11 cellular contexts compared by ENCODE assay signal in genomic region chr17:45308016-45308365, GRCh38. TPM values are rescaled to one million over a fixed set of nuclear protein-coding genes. Genes with fewer than 3 reads are reported as not detected.
DNase-seq lines count a peak whose midpoint lies in the region; ATAC-seq and TF ChIP-seq lines count a peak whose summit lies in the region.
"Had no signal": no experiment of that assay in that cellular context is flagged by ENCODE, and none has a peak within 500 bp of the region (broad histone marks: within the 10 kb centered on the region; RNA-seq: fewer than 3 reads in every experiment).

No MANE protein-coding gene starts in this region.

- TF ChIP-seq CTCF in right atrium auricular region (IDR thresholded peaks at IDR 0.05) (no peak), body of pancreas (IDR thresholded peaks at IDR 0.05) (no peak), uterus (IDR thresholded peaks at IDR 0.05) (no peak), H9 (conservative IDR thresholded peaks at IDR 0.05) (no peak)

- H2AFZ ChIP-seq in H9 (ENCODE audit: low read length): no peak overlapping the region

- ATAC-seq in left cardiac atrium (no peak), body of pancreas (no peak), GM18517 (IDR thresholded peaks at IDR 0.05; ENCODE audit: unreplicated experiment) (no peak)

- no peak overlapping the region for H3K4ac ChIP-seq in H9 (ENCODE audit: low read depth, low read length)

- no peak overlapping the region for H4K91ac ChIP-seq in H9 (ENCODE audit: insufficient read length, low read depth, low read length)

- H3K27me3 Mint-ChIP-seq in H9 (ENCODE audit: low read depth): no peaks in the 10 kb centered on the region

- no peak overlapping the region for H2BK5ac ChIP-seq in H9 (ENCODE audit: insufficient read length, low read length)

- H3K27me3 ChIP-seq in right atrium auricular region (no peaks in the 10 kb centered on the region), body of pancreas (no peaks in the 10 kb centered on the region), muscle layer of colon (ENCODE audit: control insufficient read depth in 1 of 2, insufficient read depth in 2 of 2, low read length in 2 of 2) (no peaks in the 10 kb centered on the region), uterus (no peaks in the 10 kb centered on the region), H9 (ENCODE audit: insufficient read depth, low read length) (no peaks in the 10 kb centered on the region)

- no peak for TF ChIP-seq POLR2A in body of pancreas (IDR thresholded peaks at IDR 0.05)
- no peak for TF ChIP-seq POLR2A in uterus (IDR thresholded peaks at IDR 0.05)

- H3K4me3 Mint-ChIP-seq in H9: no peak overlapping the region

- H3K9me3 Mint-ChIP-seq in H9: no peaks in the 10 kb centered on the region

- DNase-seq in right atrium auricular region (ENCODE audit: low spot score) (no peak), left cardiac atrium (no peak), body of pancreas (no peak), uterus (no peak), H9 (no peak), dedifferentiated amniotic fluid mesenchymal stem cell (ENCODE audit: extremely low spot score) (no peak)
- DNase-seq: COR-L47, SHP77 treated with DMSO at 0.1 percent for 48 hours had no signal

- H3K27ac Mint-ChIP-seq in H9: peak overlapping the region in 1 of 3 experiments; percentile 71; a peak in 1 of 7 replicates

- H3K36me3 ChIP-seq in right atrium auricular region (no peaks in the 10 kb centered on the region), body of pancreas (replicated peaks in 1 of 2; ENCODE audit: insufficient read depth in 1 of 2, low read depth in 2 of 2) (no peaks in the 10 kb centered on the region), muscle layer of colon (ENCODE audit: insufficient read depth, low read length) (no peaks in the 10 kb centered on the region), uterus (no peaks in the 10 kb centered on the region)

- H3K23me2 ChIP-seq in H9 (ENCODE audit: insufficient read length, low read depth, low read length, poor library complexity, severe bottlenecking): peaks cover 2% of the 10 kb centered on the region

- H3K4me1 ChIP-seq in right atrium auricular region: peaks cover 0 to 86% of the 10 kb centered on the region in 2 donors
- H3K4me1 ChIP-seq in body of pancreas: peaks cover 85% of the 10 kb centered on the region
- peaks cover 80% of the 10 kb centered on the region for H3K4me1 ChIP-seq in muscle layer of colon (ENCODE audit: insufficient read depth, low read length)
- H3K4me1 ChIP-seq in uterus: peaks cover 20 to 21% of the 10 kb centered on the region in 2 donors
- H3K4me1 ChIP-seq in H9 (ENCODE audit: insufficient read depth, low read length): no peaks in the 10 kb centered on the region

- peaks cover 6% of the 10 kb centered on the region; the same call in 1 of the 2 replicates for H3K79me2 ChIP-seq in H9 (ENCODE audit: insufficient read depth, low read length)

- H4K5ac ChIP-seq in H9 (ENCODE audit: insufficient read length, low read depth, low read length): no peak overlapping the region

- intact Hi-C loops in left cardiac atrium (cut with DNase I): no loop called here
- intact Hi-C loops in body of pancreas (cut with DNase I): no loop called here
- intact Hi-C loops in uterus (cut with DNase I; ENCODE audit: low total_unique reads): no loop called here

- no peak overlapping the region for H2BK120ac ChIP-seq in H9 (ENCODE audit: low read depth, low read length, poor library complexity, severe bottlenecking)

- 21 to 32% methylated on average over 5 to 6 of the region's 6 CpGs for WGBS in body of pancreas, 2 donors
- no CpG with 5 or more reads among the region's 6 CpGs for WGBS in H9 (ENCODE audit: extremely low coverage, insufficient read length, low lambda C conversion rate)

- no peak overlapping the region for H2BK15ac ChIP-seq in H9 (ENCODE audit: low read depth, low read length)

- H3K27ac ChIP-seq in right atrium auricular region: peak overlapping the region; percentile 96 to 97
- H3K27ac ChIP-seq in body of pancreas: peak overlapping the region; percentile 82 to 96 (median 93)
- peak overlapping the region; percentile 91 for H3K27ac ChIP-seq in muscle layer of colon (ENCODE audit: low read depth, low read length)
- peak overlapping the region; percentile 85 to 86 for H3K27ac ChIP-seq in uterus
- no peak overlapping the region for H3K27ac ChIP-seq in H9 (ENCODE audit: insufficient read length, low read depth, low read length)

- H3K79me1 ChIP-seq in H9 (ENCODE audit: insufficient read depth, low read depth, low read length, poor library complexity, severe bottlenecking): no peaks in the 10 kb centered on the region

- H2BK20ac ChIP-seq in H9 (ENCODE audit: low read depth, low read length, poor library complexity, severe bottlenecking): no peak overlapping the region

- no peak overlapping the region for H3K4me2 ChIP-seq in H9 (ENCODE audit: insufficient read depth, insufficient read length, low read length)

- H3K14ac ChIP-seq in H9 (ENCODE audit: insufficient read depth, low read length): no peak overlapping the region

- H2BK12ac ChIP-seq in H9 (ENCODE audit: insufficient read length, low read depth, low read length): no peak overlapping the region

- H4K8ac ChIP-seq in H9 (replicated peaks; ENCODE audit: insufficient read length, low read depth, low read length): no peak overlapping the region

- no peak overlapping the region for H3T11ph ChIP-seq in H9 (ENCODE audit: low read length)

- peaks cover 19 to 21% of the 10 kb centered on the region in 2 experiments for H3K4me1 Mint-ChIP-seq in H9

- H3K18ac ChIP-seq in H9 (ENCODE audit: insufficient read length, low read depth, low read length): no peak overlapping the region

- no peaks in the 10 kb centered on the region for H4K20me1 ChIP-seq in H9 (ENCODE audit: control insufficient read depth, insufficient read depth, insufficient read length)

- H3K9me3 ChIP-seq in right atrium auricular region (no peaks in the 10 kb centered on the region), body of pancreas (no peaks in the 10 kb centered on the region), muscle layer of colon (ENCODE audit: low read length) (no peaks in the 10 kb centered on the region), uterus (no peaks in the 10 kb centered on the region), H9 (ENCODE audit: control insufficient read depth, low read depth, low read length) (no peaks in the 10 kb centered on the region)

- H2AK5ac ChIP-seq in H9 (ENCODE audit: insufficient read length, low read length): no peak overlapping the region

- H3K56ac ChIP-seq in H9 (ENCODE audit: insufficient read length, low read depth, low read length): no peak overlapping the region

- H3K36me3 Mint-ChIP-seq in H9 (ENCODE audit: insufficient read depth in 1 of 3, low read depth in 3 of 3): peaks cover 0 to 8% (median 3%) of the 10 kb centered on the region in 3 experiments; a peak in 4 of 7 replicates

- no peak overlapping the region for H3K23ac ChIP-seq in H9 (ENCODE audit: insufficient read length, low read depth, low read length)

- H3K9ac ChIP-seq in muscle layer of colon (ENCODE audit: low read length) (peak overlapping the region; percentile 3), H9 (ENCODE audit: extremely low read depth, insufficient read length, low read length) (no peak overlapping the region)

- no peak overlapping the region for H3K4me3 ChIP-seq in right atrium auricular region
- no peak overlapping the region for H3K4me3 ChIP-seq in body of pancreas
- no peak overlapping the region for H3K4me3 ChIP-seq in muscle layer of colon (ENCODE audit: low read depth in 1 of 2, low read length in 2 of 2)
- no peak overlapping the region for H3K4me3 ChIP-seq in uterus

RNA-seq across cellular contexts. Expression of gene MAP3K14, which starts 8.8 kb away (rescaled TPM):
- total RNA-seq in right atrium auricular region: 10 to 100 TPM in 1 of 2 donors, 1 to 10 TPM in 1; 8.2 to 10.6 TPM
- 10 to 100 TPM; 13.4 to 13.5 TPM for total RNA-seq in left cardiac atrium
- 1 to 10 TPM; 6.5 to 9.9 TPM for total RNA-seq in body of pancreas
- 10 to 100 TPM in 1 of 4 donors, 1 to 10 TPM in 3; 1.0 to 22.1 (median 4.9) TPM for total RNA-seq in uterus
- total RNA-seq in H9 (2021): 7.6 and 7.8 TPM in 2 replicates

RNA-seq across cellular contexts. Expression of gene SPATA32, which starts 46.1 kb away (rescaled TPM):
- total RNA-seq in right atrium auricular region: not detected
- not detected for total RNA-seq in left cardiac atrium
- 1 to 10 TPM in 1 of 2 donors, not detected in 1; 1.0 TPM for total RNA-seq in body of pancreas
- not detected for total RNA-seq in uterus
- total RNA-seq in H9 (2021): 0.42 and 0.81 TPM in 2 replicates
- total RNA-seq: temporal lobe had no signal
